In the genomic region with DNA sequence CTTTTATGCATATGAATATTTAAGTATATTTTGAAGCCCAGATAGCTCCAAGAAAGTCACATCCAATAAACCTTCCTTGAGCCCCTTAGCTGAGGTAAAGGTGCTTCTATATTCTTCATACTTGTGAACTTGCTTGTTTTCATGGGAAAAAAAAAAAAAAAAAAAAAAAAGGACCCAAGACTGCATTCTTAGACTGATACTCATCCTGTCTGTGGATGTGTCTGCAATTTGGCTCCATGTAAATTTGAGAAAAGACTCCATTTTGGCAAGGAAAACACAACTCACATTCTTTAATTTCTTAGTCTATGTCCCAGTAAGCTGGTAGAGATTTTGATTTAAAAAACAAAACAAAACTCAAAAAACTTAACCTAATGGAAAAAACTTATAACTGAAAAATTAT, we compare ENCODE assay signal across 17 cellular contexts.
DNase-seq lines count a peak whose midpoint lies in the region; TF ChIP-seq lines count a peak whose summit lies in the region.
"Had no signal": no experiment of that assay in that cellular context is flagged by ENCODE, and none has a peak within 500 bp of the region (broad histone marks: within the 10 kb centered on the region; RNA-seq: fewer than 3 reads in every experiment).

No MANE protein-coding gene starts in this region.

- DNase-seq in AG04449 (ENCODE audit: low read depth, low spot score): peak; percentile 56
- peak; percentile 30 for DNase-seq in HT1080 (ENCODE audit: low read depth)
- DNase-seq in cardiac fibroblast (ENCODE audit: low read depth in 2 of 2): peak; percentile 45 to 79
- peak; percentile 67 for DNase-seq in kidney tubule cell (ENCODE audit: low spot score)
- no peak for DNase-seq in T1000 (lab: John Stamatoyannopoulos, UW)
- DNase-seq in NCI-H345 (lab: John Stamatoyannopoulos, UW): no peak
- DNase-seq in NCI-H2081 (lab: John Stamatoyannopoulos, UW): no peak
- DNase-seq in NCI-H2107 (lab: John Stamatoyannopoulos, UW): no peak
- DNase-seq: activated gamma-delta T cell treated with Interleukin-2 at 50 U/mL for 16 hours; dorsolateral prefrontal cortex; GDM1; GOT3; left ventricle myocardium superior; NCI-H226; NK-92 treated with Interleukin-12 subunit alpha and Interleukin-12 subunit beta, amount 100 ng/mL, for 24 hours; small intestine; T-helper 2 cell had no signal

- TF ChIP-seq CTCF in AG04449 (IDR thresholded peaks at IDR 0.05; ENCODE audit: insufficient read depth, low read length, missing control alignments) (no peak), cardiac fibroblast (IDR thresholded peaks at IDR 0.05; ENCODE audit: low read depth, low read length) (no peak)

- POLR2A ChIA-PET in AG04449 (lab: Yijun Ruan, JAX): no interaction called here

- H3K4me3 ChIP-seq in AG04449 (ENCODE audit: low read depth, low read length) (no peak overlapping the region), cardiac fibroblast (replicated peaks in 1 of 2; ENCODE audit: low read depth in 2 of 2, low read length in 2 of 2) (no peak overlapping the region)
- H3K4me3 ChIP-seq: dorsolateral prefrontal cortex had no signal

- CTCF ChIA-PET in AG04449 (lab: Yijun Ruan, JAX): no interaction called here

Comparison
In these comparisons a context has a peak if more than half of its experiments do, and no peak if none do; other contexts are left out.
1. DNase-seq: peak in AG04449 (single experiment), HT1080 (single experiment), cardiac fibroblast (2 of 2) and kidney tubule cell (single experiment); none in T1000 (single experiment), NCI-H345 (single experiment), NCI-H2081 (0 of 2) and NCI-H2107 (single experiment).